ENCODE assay signal across 5 cellular contexts in the genomic region with DNA sequence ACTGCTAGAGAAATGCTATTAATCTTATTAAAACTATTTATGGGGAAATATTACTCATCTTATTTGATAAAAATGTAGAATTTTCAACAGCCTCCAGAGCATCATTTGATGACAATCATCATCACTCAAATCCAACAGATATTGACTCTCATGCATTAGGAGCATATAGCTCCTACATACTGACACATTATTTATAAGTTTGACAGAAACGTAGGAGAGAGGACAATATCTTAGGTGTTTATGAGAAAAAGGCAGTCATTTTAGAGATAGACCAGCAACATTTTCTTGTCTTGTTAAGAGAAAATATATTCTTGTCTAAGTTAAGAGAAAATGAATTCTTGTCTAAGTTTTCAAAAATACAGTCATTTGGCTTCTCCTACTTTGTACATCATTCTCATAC.
"Had no signal": no experiment of that assay in that cellular context is flagged by ENCODE, and none has a peak within 500 bp of the region (broad histone marks: within the 10 kb centered on the region; RNA-seq: fewer than 3 reads in every experiment).

No MANE protein-coding gene starts in this region.

- H3K27ac ChIP-seq: HL-60 had no signal

- DNase-seq: IMR-90, KBM-7, KG1 had no signal

- H3K4me3 ChIP-seq: K562 had no signal
